1 cellular context compared by ENCODE assay signal in genomic region chr1:201941420-201942128, GRCh38.
A peak's percentile ranks its signal among the peaks of the same experiment; 100 is the strongest.
TF ChIP-seq lines count a peak whose summit lies in the region.

No MANE protein-coding gene starts in this region.

TF ChIP-seq in K562, 482 proteins besides CTCF, POLR2A, EP300 and RAD21 (continued from another document and continues in another):
- no peak for TF ChIP-seq ZNF146 (CRISPR knock-in tag; IDR thresholded peaks at IDR 0.05; ENCODE audit: unreplicated experiment)
- peak; percentile 61; the same call in 1 of the 2 replicates for TF ChIP-seq PHF21A (IDR thresholded peaks at IDR 0.05; ENCODE audit: borderline replicate concordance, low read depth)
- TF ChIP-seq ZNF592 (IDR thresholded peaks at IDR 0.05): peak; percentile 94
- no peak for TF ChIP-seq ZNF75A (CRISPR knock-in tag; IDR thresholded peaks at IDR 0.05)
- TF ChIP-seq RCOR1 (IDR thresholded peaks at IDR 0.05; ENCODE audit: borderline replicate concordance in 1 of 2, low read depth in 2 of 2, low read length in 2 of 2): no peak
- peak; percentile 73; the same call in 1 of the 2 replicates for TF ChIP-seq CC2D1A (IDR thresholded peaks at IDR 0.05)
- no peak for TF ChIP-seq CBX2 (IDR thresholded peaks at IDR 0.05; ENCODE audit: insufficient read depth, low read length, poor library complexity, severe bottlenecking)
- no peak for TF ChIP-seq ELF4 (CRISPR knock-in tag; IDR thresholded peaks at IDR 0.05)
- TF ChIP-seq U2AF2 (optimal IDR thresholded peaks at IDR 0.05; ENCODE audit: low read depth, low read length): no peak
- TF ChIP-seq HNRNPLL (IDR thresholded peaks at IDR 0.05; ENCODE audit: low read depth, low read length, poor library complexity, severe bottlenecking): no peak
- TF ChIP-seq LARP7 (IDR thresholded peaks at IDR 0.05): no peak
- no peak for TF ChIP-seq ZNF217 (CRISPR knock-in tag; IDR thresholded peaks at IDR 0.05)
- no peak for TF ChIP-seq NR0B1 (IDR thresholded peaks at IDR 0.05; ENCODE audit: partially characterized antibody)
- TF ChIP-seq FOXK2 (conservative IDR thresholded peaks at IDR 0.05 in 1 of 2, IDR thresholded peaks at IDR 0.05 in 1 of 2; ENCODE audit: low read depth in 2 of 2): 0 out of 4 replicates have a peak, but pooled peaks of 1 of the 2 experiments have one; percentile 18
- TF ChIP-seq SUPT5H (IDR thresholded peaks at IDR 0.05): peak; percentile 63
- no peak for TF ChIP-seq SAFB2 (IDR thresholded peaks at IDR 0.05; ENCODE audit: borderline replicate concordance, low read depth, low read length, severe bottlenecking)
- TF ChIP-seq MCM2 (IDR thresholded peaks at IDR 0.05; ENCODE audit: low read depth): no peak
- no peak for TF ChIP-seq SIN3B (IDR thresholded peaks at IDR 0.05; ENCODE audit: low read depth)
- TF ChIP-seq TFAM (CRISPR knock-in tag; conservative IDR thresholded peaks at IDR 0.05): no peak
- TF ChIP-seq MTF1 (CRISPR knock-in tag; IDR thresholded peaks at IDR 0.05; ENCODE audit: borderline replicate concordance): no peak
- TF ChIP-seq ELF2 (CRISPR knock-in tag; IDR thresholded peaks at IDR 0.05): peak; percentile 47; the same call in 1 of the 2 replicates
- no peak for TF ChIP-seq MCM3 (IDR thresholded peaks at IDR 0.05)
- no peak for TF ChIP-seq IRF1 (CRISPR knock-in tag; IDR thresholded peaks at IDR 0.05; ENCODE audit: borderline replicate concordance)
- TF ChIP-seq SMARCB1 (IDR thresholded peaks at IDR 0.05; ENCODE audit: insufficient read length, low read depth): no peak
- no peak for TF ChIP-seq SFPQ (IDR thresholded peaks at IDR 0.05; ENCODE audit: low read depth, low read length)
- TF ChIP-seq TCF15 (CRISPR knock-in tag; IDR thresholded peaks at IDR 0.05): no peak
- TF ChIP-seq ZNF695 (CRISPR knock-in tag; IDR thresholded peaks at IDR 0.05): no peak
- TF ChIP-seq BDP1 (IDR thresholded peaks at IDR 0.05; ENCODE audit: insufficient read depth, insufficient read length): no peak
- no peak for TF ChIP-seq HDAC6 (IDR thresholded peaks at IDR 0.05; ENCODE audit: low read depth, low read length)
- TF ChIP-seq NEUROD1 (IDR thresholded peaks at IDR 0.05; ENCODE audit: borderline replicate concordance, low read depth, low read length, partially characterized antibody): no peak
- TF ChIP-seq USF1 (CRISPR knock-in tag; IDR thresholded peaks at IDR 0.05): no peak
- peak; percentile 81 for TF ChIP-seq HMBOX1 (IDR thresholded peaks at IDR 0.05)
- TF ChIP-seq MNT (conservative IDR thresholded peaks at IDR 0.05): peak in 1 of 2 experiments; percentile 26; a peak in 1 of 4 replicates
- TF ChIP-seq IRF9 (tag; IDR thresholded peaks at IDR 0.05): 0 out of 2 replicates have a peak, but pooled peaks have one; percentile 32
- no peak for TF ChIP-seq RBM34 (IDR thresholded peaks at IDR 0.05; ENCODE audit: borderline replicate concordance, insufficient read depth, low read length)
- TF ChIP-seq CAMTA2 (CRISPR knock-in tag; conservative IDR thresholded peaks at IDR 0.05): no peak
- no peak for TF ChIP-seq MAFF (IDR thresholded peaks at IDR 0.05; ENCODE audit: low read length)
- peak; percentile 63; the same call in 1 of the 2 replicates for TF ChIP-seq SMARCE1 (IDR thresholded peaks at IDR 0.05)
- TF ChIP-seq AFF4 (CRISPR knock-in tag; IDR thresholded peaks at IDR 0.05): no peak
- no peak for TF ChIP-seq RHOXF2B (CRISPR knock-in tag; conservative IDR thresholded peaks at IDR 0.05)
- peak; percentile 76 for TF ChIP-seq BRD9 (IDR thresholded peaks at IDR 0.05; ENCODE audit: low read depth, partially characterized antibody)
- TF ChIP-seq ARID2 (IDR thresholded peaks at IDR 0.05): 0 out of 2 replicates have a peak, but pooled peaks have one; percentile 28
- TF ChIP-seq TFAP4 (CRISPR knock-in tag; IDR thresholded peaks at IDR 0.05; ENCODE audit: borderline replicate concordance): peak; percentile 78
- peak; percentile 72; the same call in 1 of the 2 replicates for TF ChIP-seq ZNF589 (CRISPR knock-in tag; IDR thresholded peaks at IDR 0.05; ENCODE audit: low read depth)
- peak; percentile 68; the same call in 1 of the 2 replicates for TF ChIP-seq SMARCA4 (IDR thresholded peaks at IDR 0.05)
- TF ChIP-seq NR2F6 (CRISPR knock-in tag; IDR thresholded peaks at IDR 0.05): no peak
- TF ChIP-seq ZNF311 (CRISPR knock-in tag; IDR thresholded peaks at IDR 0.05): no peak
- TF ChIP-seq ZNF174 (CRISPR knock-in tag; IDR thresholded peaks at IDR 0.05): no peak
- no peak for TF ChIP-seq ZNF253 (CRISPR knock-in tag; conservative IDR thresholded peaks at IDR 0.05)
